In the genomic region with DNA sequence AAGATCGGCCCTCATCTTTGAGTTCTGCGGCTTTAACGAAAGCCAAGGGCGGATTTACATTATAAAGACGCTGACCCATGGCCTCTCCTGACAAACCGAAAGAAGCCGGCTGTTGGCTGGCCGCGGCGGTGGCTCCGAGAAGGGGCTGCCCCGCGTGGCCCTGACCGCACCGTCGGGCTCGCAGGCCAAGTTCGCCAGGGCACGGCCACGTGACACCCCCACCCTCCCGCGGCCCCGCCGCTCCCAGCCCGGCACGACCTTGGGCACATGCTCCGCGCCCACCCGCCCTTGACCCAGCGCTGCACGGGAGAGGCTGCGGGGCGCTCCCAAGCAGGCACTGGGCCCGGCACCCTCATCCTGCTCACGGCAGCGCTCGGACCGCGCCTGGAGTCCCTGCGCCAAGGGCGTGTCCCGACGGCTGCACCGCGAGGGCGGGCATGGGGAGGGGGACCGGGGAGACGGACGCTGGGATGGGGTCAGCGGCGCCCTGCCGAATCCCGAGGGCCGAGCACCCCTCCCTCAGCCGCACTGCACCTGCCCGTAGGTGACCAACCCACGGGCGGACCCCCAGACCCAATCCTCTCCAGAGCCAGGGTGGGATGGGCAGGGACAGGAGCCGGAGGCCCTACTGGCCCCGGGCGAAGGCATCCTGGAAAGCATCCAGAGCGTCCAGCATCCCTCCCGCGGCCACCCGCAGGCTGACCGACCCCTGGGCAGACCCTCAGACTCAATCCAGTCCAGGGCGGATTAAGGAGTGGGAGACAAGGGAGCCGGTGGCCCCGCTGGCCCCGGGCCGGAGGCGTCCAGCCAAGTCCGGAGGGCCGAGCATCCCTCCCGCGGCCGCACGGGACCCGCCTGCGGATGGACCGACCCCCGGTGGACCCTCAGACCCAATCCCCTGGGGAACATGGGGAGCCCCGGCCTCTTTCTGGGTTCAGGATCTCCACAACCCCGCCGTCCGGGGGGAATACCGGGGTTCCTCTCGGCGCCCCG, we compare ENCODE assay signal across 8 cellular contexts. TPM values are rescaled to one million over a fixed set of nuclear protein-coding genes. Genes with fewer than 3 reads are reported as not detected.
DNase-seq lines count a peak whose midpoint lies in the region; ATAC-seq and TF ChIP-seq lines count a peak whose summit lies in the region.

No MANE protein-coding gene starts in this region.

- peak overlapping the region; percentile 81 for H3K4me3 Mint-ChIP-seq in activated naive CD8-positive, alpha-beta T cell treated with anti-CD3 and anti-CD28 coated beads, Interleukin-2, amount 50 U/mL, for 24 hours

- no peaks in the 10 kb centered on the region for H3K36me3 Mint-ChIP-seq in activated naive CD8-positive, alpha-beta T cell treated with anti-CD3 and anti-CD28 coated beads, Interleukin-2, amount 50 U/mL, for 24 hours (ENCODE audit: low read depth)

- peaks cover 55% of the 10 kb centered on the region for H3K4me1 Mint-ChIP-seq in activated naive CD8-positive, alpha-beta T cell treated with anti-CD3 and anti-CD28 coated beads, Interleukin-2, amount 50 U/mL, for 24 hours

- intact Hi-C loops in left ventricle myocardium superior (cut with micrococcal nuclease): no loop called here

- H3K27me3 Mint-ChIP-seq in activated naive CD8-positive, alpha-beta T cell treated with anti-CD3 and anti-CD28 coated beads, Interleukin-2, amount 50 U/mL, for 24 hours: peaks cover 5% of the 10 kb centered on the region

- peak overlapping the region; percentile 89 for H3K27ac Mint-ChIP-seq in activated naive CD8-positive, alpha-beta T cell treated with anti-CD3 and anti-CD28 coated beads, Interleukin-2, amount 50 U/mL, for 24 hours

- no peak for ATAC-seq in activated naive CD8-positive, alpha-beta T cell treated with anti-CD3 and anti-CD28 coated beads, Interleukin-2, amount 50 U/mL, for 24 hours
- peak; percentile 19 for ATAC-seq in left ventricle myocardium superior

- H3K4me3 ChIP-seq in retinal pigment epithelial cell (ENCODE audit: low read length): peak overlapping the region; percentile 39

- H3K9me3 Mint-ChIP-seq in activated naive CD8-positive, alpha-beta T cell treated with anti-CD3 and anti-CD28 coated beads, Interleukin-2, amount 50 U/mL, for 24 hours: no peaks in the 10 kb centered on the region

- peak; percentile 31 for DNase-seq in NCI-H146 (lab: John Stamatoyannopoulos, UW)
- no peak for DNase-seq in NCI-H146 treated with DMSO at 0.1 percent for 48 hours (lab: John Stamatoyannopoulos, UW; ENCODE audit: unreplicated experiment)
- DNase-seq in NCI-H510A treated with DMSO at 0.1 percent for 48 hours (lab: John Stamatoyannopoulos, UW): peak; percentile 44
- DNase-seq in activated naive CD8-positive, alpha-beta T cell treated with anti-CD3 and anti-CD28 coated beads, Interleukin-2, amount 50 U/mL, for 24 hours: peak; percentile 39
- peak; percentile 77 for DNase-seq in left ventricle myocardium superior
- no peak for DNase-seq in retinal pigment epithelial cell (ENCODE audit: low read depth)
- DNase-seq in stimulated activated naive CD4-positive, alpha-beta T cell treated with Interleukin-2 at 50 U/mL for 16 hours (lab: John Stamatoyannopoulos, UW): no peak
- DNase-seq in NCI-H82 treated with DMSO at 0.1 percent for 48 hours (lab: John Stamatoyannopoulos, UW; ENCODE audit: unreplicated experiment): no peak

- TF ChIP-seq CTCF in retinal pigment epithelial cell (conservative IDR thresholded peaks at IDR 0.05; ENCODE audit: low read depth, low read length): no peak

RNA-seq across cellular contexts. Expression of a gene that starts 0.8 kb away (rescaled TPM):
- total RNA-seq in left ventricle myocardium superior: 81.7 TPM

Comparison
In these comparisons a context has a peak if more than half of its experiments do, and no peak if none do; other contexts are left out.
1. DNase-seq: peak in NCI-H146 (single experiment), NCI-H510A treated with DMSO at 0.1 percent for 48 hours (single experiment), activated naive CD8-positive, alpha-beta T cell treated with anti-CD3 and anti-CD28 coated beads, Interleukin-2, amount 50 U/mL, for 24 hours (single experiment) and left ventricle myocardium superior (single experiment); none in NCI-H146 treated with DMSO at 0.1 percent for 48 hours (single experiment), retinal pigment epithelial cell (single experiment), stimulated activated naive CD4-positive, alpha-beta T cell treated with Interleukin-2 at 50 U/mL for 16 hours (single experiment) and NCI-H82 treated with DMSO at 0.1 percent for 48 hours (single experiment).